In the genomic region with DNA sequence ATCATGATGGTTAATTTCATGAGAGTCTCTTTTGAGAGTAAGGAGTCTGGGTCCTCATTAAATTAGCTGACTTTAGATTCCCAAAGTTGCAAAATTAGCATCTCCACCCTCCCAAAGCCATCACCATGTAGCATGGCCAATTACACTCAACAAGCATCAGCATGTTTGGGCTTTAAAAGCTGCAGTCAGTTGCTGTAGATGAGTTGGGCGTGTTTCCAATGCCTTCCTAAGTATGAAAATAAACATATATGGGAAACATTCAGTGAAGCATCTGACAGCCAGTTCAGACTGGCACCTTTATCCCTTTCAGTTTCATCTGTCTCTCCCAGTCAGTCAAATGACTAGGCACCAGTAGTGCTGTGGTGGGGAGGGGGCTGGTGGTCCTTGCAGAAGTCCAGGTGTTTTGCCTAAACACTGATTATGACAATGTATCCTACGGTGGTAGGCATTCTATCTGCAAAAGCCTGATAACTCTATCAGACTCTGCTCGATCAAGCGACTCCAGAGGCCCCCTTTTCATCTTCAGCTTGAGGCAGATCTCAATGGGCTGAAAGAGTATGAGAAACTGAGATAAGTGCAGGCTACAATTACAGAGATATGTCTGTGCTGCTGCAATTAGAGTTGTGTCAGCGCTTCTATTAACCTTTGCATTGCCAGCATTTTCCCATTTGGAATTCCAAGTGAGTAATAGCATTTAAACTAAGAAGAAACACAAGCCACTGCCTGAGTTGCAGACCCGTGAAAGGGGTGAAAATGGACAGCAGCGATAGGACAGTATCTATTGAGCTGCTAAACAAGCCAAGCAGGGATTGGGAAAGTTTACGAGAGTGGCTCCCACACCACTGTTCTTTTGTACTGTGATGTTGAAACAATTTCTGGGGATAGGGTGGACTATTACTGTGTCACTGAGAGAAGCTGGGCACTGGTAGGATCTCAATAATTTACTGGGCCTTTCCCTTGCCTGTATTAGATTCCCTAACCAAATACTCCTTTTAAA, we compare ENCODE assay signal across 14 cellular contexts.
DNase-seq lines count a peak whose midpoint lies in the region; ATAC-seq and TF ChIP-seq lines count a peak whose summit lies in the region.
"Had no signal": no experiment of that assay in that cellular context is flagged by ENCODE, and none has a peak within 500 bp of the region (broad histone marks: within the 10 kb centered on the region; RNA-seq: fewer than 3 reads in every experiment).

No MANE protein-coding gene starts in this region.

- peaks cover 30% of the 10 kb centered on the region for H3K4me1 ChIP-seq in Caco-2
- H3K4me1 ChIP-seq in HEK293 (ENCODE audit: control insufficient read depth, insufficient read depth, low read length) = peaks cover 6% of the 10 kb centered on the region; the same call in 1 of the 2 replicates
- H3K4me1 ChIP-seq in hepatocyte (ENCODE audit: insufficient read depth) = peaks cover 20% of the 10 kb centered on the region
- H3K4me1 ChIP-seq: gastroesophageal sphincter had no signal

- H3K27me3 ChIP-seq in Caco-2 (replicated peaks; ENCODE audit: control insufficient read depth, insufficient read depth, low read length) = no peaks in the 10 kb centered on the region
- H3K27me3 ChIP-seq in hepatocyte = no peaks in the 10 kb centered on the region
- H3K27me3 ChIP-seq: gastroesophageal sphincter had no signal

- intact Hi-C loops in Caco-2 (cut with micrococcal nuclease; ENCODE audit: unreplicated experiment) = no loop called here

- no peaks in the 10 kb centered on the region for H3K36me3 ChIP-seq in Caco-2 (ENCODE audit: control insufficient read depth, insufficient read depth, low read length)
- no peaks in the 10 kb centered on the region for H3K36me3 ChIP-seq in HEK293 (ENCODE audit: control insufficient read depth in 2 of 2, insufficient read depth in 1 of 2, low read length in 2 of 2)
- no peaks in the 10 kb centered on the region for H3K36me3 ChIP-seq in hepatocyte (replicated peaks; ENCODE audit: insufficient read depth, low read depth)
- H3K36me3 ChIP-seq: gastroesophageal sphincter had no signal

- H3K4me3 Mint-ChIP-seq in Caco-2 (ENCODE audit: unreplicated experiment) = no peak overlapping the region

- H3K4me2 ChIP-seq in hepatocyte = peak overlapping the region; percentile 67

- CTCF ChIA-PET in Caco-2 (lab: Charles Lee) (interaction anchor here (0.5 kb wide), 1 partner anchor 17 kb away, joined by 3 read pairs; no protein-coding TSS in a partner anchor), HEK293 (lab: Yijun Ruan, JAX) (interaction anchor here (0.5 to 0.8 kb wide), 3 partner anchors 60 to 267 kb away, joined by 3 read pairs; no protein-coding TSS in a partner anchor)

- H3K9me3 ChIP-seq in Caco-2 (no peaks in the 10 kb centered on the region), HEK293 (ENCODE audit: control insufficient read depth, insufficient read depth, low read depth, low read length) (no peaks in the 10 kb centered on the region), hepatocyte (ENCODE audit: low read depth) (no peaks in the 10 kb centered on the region)
- H3K9me3 ChIP-seq: gastroesophageal sphincter had no signal

- H3K9me2 ChIP-seq in hepatocyte (replicated peaks; ENCODE audit: insufficient read depth) = no peaks in the 10 kb centered on the region

- peak overlapping the region; percentile 28 for H2AFZ ChIP-seq in hepatocyte

- peak; percentile 42 to 44 for DNase-seq in Caco-2
- peak; percentile 80 for DNase-seq in OCI-M1 (lab: John Stamatoyannopoulos, UW)
- DNase-seq in hepatocyte (ENCODE audit: low spot score) = peak; percentile 10
- no peak for DNase-seq in EL
- DNase-seq: activated gamma-delta T cell treated with Interleukin-2 at 50 U/mL for 16 hours; effector CD8-positive, alpha-beta T cell; NCI-H1930; posterior cingulate gyrus had no signal

- TF ChIP-seq CTCF in Caco-2 (IDR thresholded peaks at IDR 0.05; ENCODE audit: insufficient read depth in 1 of 2, low read depth in 1 of 2, low read length in 1 of 2, severe bottlenecking in 1 of 2, unreplicated experiment in 1 of 2) (no peak), HEK293 (tag by site-specific recombination; IDR thresholded peaks at IDR 0.05) (no peak), hepatocyte (IDR thresholded peaks at IDR 0.05; ENCODE audit: poor library complexity) (no peak)

- H3K79me2 ChIP-seq in hepatocyte = no peaks in the 10 kb centered on the region

- H3K4me1 Mint-ChIP-seq in Caco-2 (ENCODE audit: low read depth, unreplicated experiment) = peaks cover 24% of the 10 kb centered on the region

- no peaks in the 10 kb centered on the region for H3K27me3 Mint-ChIP-seq in Caco-2 (ENCODE audit: insufficient read depth, unreplicated experiment)

- H3K27ac Mint-ChIP-seq in Caco-2 (ENCODE audit: unreplicated experiment) = no peak overlapping the region

- H3K4me3 ChIP-seq in Caco-2 (ENCODE audit: low read depth, low read length) (no peak overlapping the region), HEK293 (ENCODE audit: low read depth, low read length) (no peak overlapping the region), hepatocyte (no peak overlapping the region)
- H3K4me3 ChIP-seq: gastroesophageal sphincter had no signal

- peaks cover 7% of the 10 kb centered on the region for H3K9me3 Mint-ChIP-seq in Caco-2 (ENCODE audit: unreplicated experiment)

- peaks cover 5% of the 10 kb centered on the region for H3K36me3 Mint-ChIP-seq in Caco-2 (ENCODE audit: insufficient read depth, unreplicated experiment)

- WGBS in hepatocyte (ENCODE audit: low lambda C conversion rate, missing lambda C conversion rate) = 28% methylated on average over 8 of the region's 8 CpGs

- no peaks in the 10 kb centered on the region for H4K20me1 ChIP-seq in hepatocyte (ENCODE audit: insufficient read depth, poor library complexity, severe bottlenecking)

- POLR2A ChIA-PET in Caco-2 (lab: Charles Lee) (no interaction called here), HEK293 (lab: Yijun Ruan, JAX) (no interaction called here)

- peak overlapping the region; percentile 27 for H3K27ac ChIP-seq in HEK293 (ENCODE audit: extremely low read depth, low read depth, low read length)
- H3K27ac ChIP-seq in hepatocyte = peak overlapping the region; percentile 20
- H3K27ac ChIP-seq: gastroesophageal sphincter, HL-60 had no signal

- no peak for ATAC-seq in HG03097 (IDR thresholded peaks at IDR 0.05; ENCODE audit: low FRiP score, unreplicated experiment)
- no peak for ATAC-seq in GM21381 (IDR thresholded peaks at IDR 0.05; ENCODE audit: unreplicated experiment)
- ATAC-seq in HG03135 (IDR thresholded peaks at IDR 0.05; ENCODE audit: unreplicated experiment) = no peak
- ATAC-seq: gastroesophageal sphincter had no signal

- BruUV-seq in Caco-2 (replicated peaks; lab: Mats Ljungman, UMichigan) = no TSS peak

TF ChIP-seq in HEK293, 187 proteins besides CTCF, POLR2A, EP300 and RAD21 (continues in another document):
- peak; percentile 77 for TF ChIP-seq FEZF1 (tag by site-specific recombination; IDR thresholded peaks at IDR 0.05)
- no peak for TF ChIP-seq ZNF37A (tag by site-specific recombination; IDR thresholded peaks at IDR 0.05)
- TF ChIP-seq ZNF335 (tag by site-specific recombination; conservative IDR thresholded peaks at IDR 0.05) = peak; percentile 18
- TF ChIP-seq ZNF585B (tag by site-specific recombination; IDR thresholded peaks at IDR 0.05) = no peak
- TF ChIP-seq, protein P1, sequence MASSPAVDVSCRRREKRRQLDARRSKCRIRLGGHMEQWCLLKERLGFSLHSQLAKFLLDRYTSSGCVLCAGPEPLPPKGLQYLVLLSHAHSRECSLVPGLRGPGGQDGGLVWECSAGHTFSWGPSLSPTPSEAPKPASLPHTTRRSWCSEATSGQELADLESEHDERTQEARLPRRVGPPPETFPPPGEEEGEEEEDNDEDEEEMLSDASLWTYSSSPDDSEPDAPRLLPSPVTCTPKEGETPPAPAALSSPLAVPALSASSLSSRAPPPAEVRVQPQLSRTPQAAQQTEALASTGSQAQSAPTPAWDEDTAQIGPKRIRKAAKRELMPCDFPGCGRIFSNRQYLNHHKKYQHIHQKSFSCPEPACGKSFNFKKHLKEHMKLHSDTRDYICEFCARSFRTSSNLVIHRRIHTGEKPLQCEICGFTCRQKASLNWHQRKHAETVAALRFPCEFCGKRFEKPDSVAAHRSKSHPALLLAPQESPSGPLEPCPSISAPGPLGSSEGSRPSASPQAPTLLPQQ (tag by site-specific recombination; IDR thresholded peaks at IDR 0.05) = no peak
- no peak for TF ChIP-seq WT1 (tag by site-specific recombination; IDR thresholded peaks at IDR 0.05)
- TF ChIP-seq ZBTB17 (tag by site-specific recombination; IDR thresholded peaks at IDR 0.05) = 0 out of 2 replicates have a peak, but pooled peaks have one; percentile 18
- no peak for TF ChIP-seq BCL11A (tag by site-specific recombination; IDR thresholded peaks at IDR 0.05; ENCODE audit: low read depth)
- TF ChIP-seq ZNF184 (tag by site-specific recombination; IDR thresholded peaks at IDR 0.05) = 0 out of 2 replicates have a peak, but pooled peaks have one; percentile 16
- no peak for TF ChIP-seq OVOL3 (tag by site-specific recombination; IDR thresholded peaks at IDR 0.05)
- TF ChIP-seq ZNF664 (tag by site-specific recombination; IDR thresholded peaks at IDR 0.05) = peak; percentile 26; the same call in 1 of the 2 replicates
- TF ChIP-seq, protein P2, sequence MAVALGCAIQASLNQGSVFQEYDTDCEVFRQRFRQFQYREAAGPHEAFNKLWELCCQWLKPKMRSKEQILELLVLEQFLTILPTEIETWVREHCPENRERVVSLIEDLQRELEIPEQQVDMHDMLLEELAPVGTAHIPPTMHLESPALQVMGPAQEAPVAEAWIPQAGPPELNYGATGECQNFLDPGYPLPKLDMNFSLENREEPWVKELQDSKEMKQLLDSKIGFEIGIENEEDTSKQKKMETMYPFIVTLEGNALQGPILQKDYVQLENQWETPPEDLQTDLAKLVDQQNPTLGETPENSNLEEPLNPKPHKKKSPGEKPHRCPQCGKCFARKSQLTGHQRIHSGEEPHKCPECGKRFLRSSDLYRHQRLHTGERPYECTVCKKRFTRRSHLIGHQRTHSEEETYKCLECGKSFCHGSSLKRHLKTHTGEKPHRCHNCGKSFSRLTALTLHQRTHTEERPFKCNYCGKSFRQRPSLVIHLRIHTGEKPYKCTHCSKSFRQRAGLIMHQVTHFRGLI (tag by site-specific recombination; IDR thresholded peaks at IDR 0.05) = peak; percentile 94
- TF ChIP-seq ZNF423 (tag by site-specific recombination; IDR thresholded peaks at IDR 0.05) = no peak
- 0 out of 2 replicates have a peak, but pooled peaks have one; percentile 29 for TF ChIP-seq SP7 (tag by site-specific recombination; IDR thresholded peaks at IDR 0.05)
- no peak for TF ChIP-seq ZNF239 (tag by site-specific recombination; IDR thresholded peaks at IDR 0.05)
- no peak for TF ChIP-seq HOXA7 (CRISPR knock-in tag; IDR thresholded peaks at IDR 0.05; ENCODE audit: borderline replicate concordance)
- TF ChIP-seq ZEB2 (tag by site-specific recombination; IDR thresholded peaks at IDR 0.05) = 0 out of 2 replicates have a peak, but pooled peaks have one; percentile 23
